In genomic region chr5:42798284-42799240, GRCh38 we compare ENCODE assay signal across 2 cellular contexts.
TF ChIP-seq lines count a peak whose summit lies in the region.

No MANE protein-coding gene starts in this region.

TF ChIP-seq in K562, 482 proteins besides CTCF, POLR2A, EP300 and RAD21:
- TF ChIP-seq, protein P1, sequence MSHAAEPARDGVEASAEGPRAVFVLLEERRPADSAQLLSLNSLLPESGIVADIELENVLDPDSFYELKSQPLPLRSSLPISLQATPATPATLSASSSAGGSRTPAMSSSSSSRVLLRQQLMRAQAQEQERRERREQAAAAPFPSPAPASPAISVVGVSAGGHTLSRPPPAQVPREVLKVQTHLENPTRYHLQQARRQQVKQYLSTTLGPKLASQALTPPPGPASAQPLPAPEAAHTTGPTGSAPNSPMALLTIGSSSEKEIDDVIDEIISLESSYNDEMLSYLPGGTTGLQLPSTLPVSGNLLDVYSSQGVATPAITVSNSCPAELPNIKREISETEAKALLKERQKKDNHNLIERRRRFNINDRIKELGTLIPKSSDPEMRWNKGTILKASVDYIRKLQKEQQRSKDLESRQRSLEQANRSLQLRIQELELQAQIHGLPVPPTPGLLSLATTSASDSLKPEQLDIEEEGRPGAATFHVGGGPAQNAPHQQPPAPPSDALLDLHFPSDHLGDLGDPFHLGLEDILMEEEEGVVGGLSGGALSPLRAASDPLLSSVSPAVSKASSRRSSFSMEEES (CRISPR knock-in tag; IDR thresholded peaks at IDR 0.05) = peak; percentile 82
- no peak for TF ChIP-seq ZNF79 (CRISPR knock-in tag; IDR thresholded peaks at IDR 0.05; ENCODE audit: low read depth)

TF ChIP-seq in liver, 16 proteins besides CTCF, POLR2A, EP300 and RAD21 (continued from another document):
- no peak for TF ChIP-seq MAX (IDR thresholded peaks at IDR 0.05)
- TF ChIP-seq, protein P2, sequence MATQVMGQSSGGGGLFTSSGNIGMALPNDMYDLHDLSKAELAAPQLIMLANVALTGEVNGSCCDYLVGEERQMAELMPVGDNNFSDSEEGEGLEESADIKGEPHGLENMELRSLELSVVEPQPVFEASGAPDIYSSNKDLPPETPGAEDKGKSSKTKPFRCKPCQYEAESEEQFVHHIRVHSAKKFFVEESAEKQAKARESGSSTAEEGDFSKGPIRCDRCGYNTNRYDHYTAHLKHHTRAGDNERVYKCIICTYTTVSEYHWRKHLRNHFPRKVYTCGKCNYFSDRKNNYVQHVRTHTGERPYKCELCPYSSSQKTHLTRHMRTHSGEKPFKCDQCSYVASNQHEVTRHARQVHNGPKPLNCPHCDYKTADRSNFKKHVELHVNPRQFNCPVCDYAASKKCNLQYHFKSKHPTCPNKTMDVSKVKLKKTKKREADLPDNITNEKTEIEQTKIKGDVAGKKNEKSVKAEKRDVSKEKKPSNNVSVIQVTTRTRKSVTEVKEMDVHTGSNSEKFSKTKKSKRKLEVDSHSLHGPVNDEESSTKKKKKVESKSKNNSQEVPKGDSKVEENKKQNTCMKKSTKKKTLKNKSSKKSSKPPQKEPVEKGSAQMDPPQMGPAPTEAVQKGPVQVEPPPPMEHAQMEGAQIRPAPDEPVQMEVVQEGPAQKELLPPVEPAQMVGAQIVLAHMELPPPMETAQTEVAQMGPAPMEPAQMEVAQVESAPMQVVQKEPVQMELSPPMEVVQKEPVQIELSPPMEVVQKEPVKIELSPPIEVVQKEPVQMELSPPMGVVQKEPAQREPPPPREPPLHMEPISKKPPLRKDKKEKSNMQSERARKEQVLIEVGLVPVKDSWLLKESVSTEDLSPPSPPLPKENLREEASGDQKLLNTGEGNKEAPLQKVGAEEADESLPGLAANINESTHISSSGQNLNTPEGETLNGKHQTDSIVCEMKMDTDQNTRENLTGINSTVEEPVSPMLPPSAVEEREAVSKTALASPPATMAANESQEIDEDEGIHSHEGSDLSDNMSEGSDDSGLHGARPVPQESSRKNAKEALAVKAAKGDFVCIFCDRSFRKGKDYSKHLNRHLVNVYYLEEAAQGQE (IDR thresholded peaks at IDR 0.05) = no peak
- TF ChIP-seq FOXA1 (IDR thresholded peaks at IDR 0.05) = peak; percentile 33
- TF ChIP-seq FOXA2 (IDR thresholded peaks at IDR 0.05) = peak; percentile 66
- TF ChIP-seq ZBTB33 (IDR thresholded peaks at IDR 0.05) = no peak
- no peak for TF ChIP-seq GABPA (IDR thresholded peaks at IDR 0.05 in 1 of 2, conservative IDR thresholded peaks at IDR 0.05 in 1 of 2)
- peak in 1 of 2 donors; percentile 13 for TF ChIP-seq HNF4A (conservative IDR thresholded peaks at IDR 0.05)
- TF ChIP-seq NR2F2 (IDR thresholded peaks at IDR 0.05) = no peak
- TF ChIP-seq, protein P3, sequence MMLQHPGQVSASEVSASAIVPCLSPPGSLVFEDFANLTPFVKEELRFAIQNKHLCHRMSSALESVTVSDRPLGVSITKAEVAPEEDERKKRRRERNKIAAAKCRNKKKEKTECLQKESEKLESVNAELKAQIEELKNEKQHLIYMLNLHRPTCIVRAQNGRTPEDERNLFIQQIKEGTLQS (IDR thresholded peaks at IDR 0.05) = no peak
- no peak for TF ChIP-seq TAF1 (conservative IDR thresholded peaks at IDR 0.05)
- no peak for TF ChIP-seq SP1 (IDR thresholded peaks at IDR 0.05)
- peak; percentile 54 for TF ChIP-seq YY1 (IDR thresholded peaks at IDR 0.05)
